Comparison of ENCODE assay signal across 8 cellular contexts in genomic region chr11:694563-695331, GRCh38. TPM values are rescaled to one million over a fixed set of nuclear protein-coding genes. Genes with fewer than 3 reads are reported as not detected.
DNase-seq lines count a peak whose midpoint lies in the region; ATAC-seq and TF ChIP-seq lines count a peak whose summit lies in the region.

Gene DEAF1, minus strand, starts transcription at chr11:695222. Its CDS starts 175 bp downstream, at chr11:695047.

- H3K27me3 ChIP-seq in rectal smooth muscle tissue (ENCODE audit: control insufficient read depth, insufficient read depth, low read length) (no peaks in the 10 kb centered on the region), aorta (ENCODE audit: control insufficient read depth in 1 of 2, insufficient read depth in 2 of 2, low read length in 1 of 2) (no peaks in the 10 kb centered on the region)

- H3K4me3 ChIP-seq in astrocyte of the cerebellum (ENCODE audit: low read depth, low read length) (peak within 1 kb of the TSS; percentile 92), rectal smooth muscle tissue (ENCODE audit: low read length) (peak within 1 kb of the TSS; percentile 86), aorta (ENCODE audit: low read length in 2 of 2) (peak within 1 kb of the TSS; percentile 54 to 72)

- H3K9me3 ChIP-seq in aorta (ENCODE audit: control insufficient read depth, low read length), result no peaks in the 10 kb centered on the region

- TF ChIP-seq CTCF in astrocyte of the cerebellum (IDR thresholded peaks at IDR 0.05; ENCODE audit: low read depth, low read length, missing control alignments), result no peak

- in situ Hi-C loops in astrocyte of the cerebellum (cut with HindIII; ENCODE audit: low sequenced_read_pairs), result no loop called here

- peak; percentile 33 for TF ChIP-seq POLR2A in GM18505 (IDR thresholded peaks at IDR 0.05; ENCODE audit: borderline replicate concordance, extremely low read depth, insufficient read depth, insufficient read length)

- ATAC-seq in GM18505 (IDR thresholded peaks at IDR 0.05; ENCODE audit: unreplicated experiment) (peak; percentile 71), HG02970 (IDR thresholded peaks at IDR 0.05; ENCODE audit: low FRiP score, unreplicated experiment) (peak; percentile 73), aorta (ENCODE audit: low FRiP score) (peak; percentile 97)

- peak within 1 kb of the TSS; percentile 99 for H3K27ac ChIP-seq in rectal smooth muscle tissue (ENCODE audit: low read depth, low read length)
- H3K27ac ChIP-seq in aorta (ENCODE audit: low read depth in 1 of 2, low read length in 2 of 2), result peak within 1 kb of the TSS; percentile 83 to 92

- intact Hi-C loops in aorta (cut with DNase I), result no loop called here

- DNase-seq in NCI-H1930 (lab: John Stamatoyannopoulos, UW) (peak; percentile 99), T-helper 22 cell (ENCODE audit: low read depth) (peak; percentile 97), astrocyte of the cerebellum (ENCODE audit: low read depth) (peak; percentile 95), hepatic stellate cell (ENCODE audit: low spot score) (peak; percentile 85), aorta (peak; percentile 100)

- 3 to 4% methylated on average over 63 to 108 of the region's 108 CpGs for WGBS in aorta, 2 donors

- H3K4me1 ChIP-seq in rectal smooth muscle tissue (ENCODE audit: control insufficient read depth, insufficient read depth, low read length), result peaks cover 6% of the 10 kb centered on the region
- H3K4me1 ChIP-seq in aorta (ENCODE audit: control insufficient read depth in 1 of 2, insufficient read depth in 2 of 2, low read length in 2 of 2), result no peaks in the 10 kb centered on the region

- peak within 1 kb of the TSS; percentile 74 for H3K9ac ChIP-seq in rectal smooth muscle tissue (ENCODE audit: low read length)

- H3K36me3 ChIP-seq in rectal smooth muscle tissue (ENCODE audit: control insufficient read depth, insufficient read depth, low read length) (peaks cover 1% of the 10 kb centered on the region), aorta (ENCODE audit: control insufficient read depth in 1 of 2, insufficient read depth in 2 of 2, low read length in 1 of 2) (no peaks in the 10 kb centered on the region)

RNA-seq across cellular contexts. Expression of gene DEAF1, which starts in this region (rescaled TPM):
- total RNA-seq in aorta, result 10 to 100 TPM; 32.2 to 59.5 TPM
- 10 to 100 TPM; 15.7 to 53.0 TPM for polyA plus RNA-seq in aorta

Comparison
In these comparisons a context has a peak if more than half of its experiments do, and no peak if none do; other contexts are left out.
1. Peak in every context shown above with its lines: DNase-seq, ATAC-seq, H3K4me3 ChIP-seq and H3K27ac ChIP-seq.